In the genomic region with DNA sequence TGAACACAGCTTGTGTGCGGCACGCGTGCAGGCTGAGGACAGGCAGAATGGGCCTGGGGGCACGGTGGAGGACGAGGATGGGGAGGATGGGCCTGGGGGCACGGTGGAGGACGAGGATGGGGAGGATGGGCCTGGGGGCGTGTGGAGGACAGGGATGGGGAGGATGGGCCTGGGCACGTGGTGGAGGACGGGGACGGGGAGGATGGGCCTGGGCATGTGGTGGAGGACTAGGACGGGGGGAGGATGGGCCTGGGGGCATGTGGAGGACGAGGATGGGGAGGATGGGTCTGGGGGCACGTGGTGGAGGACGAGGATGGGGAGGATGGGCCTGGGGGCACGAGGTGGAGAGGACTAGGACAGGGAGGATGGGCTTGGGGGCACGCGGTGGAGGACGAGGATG, we compare ENCODE assay signal across 19 cellular contexts. TPM values are rescaled to one million over a fixed set of nuclear protein-coding genes. Genes with fewer than 3 reads are reported as not detected.
DNase-seq lines count a peak whose midpoint lies in the region; ATAC-seq and TF ChIP-seq lines count a peak whose summit lies in the region.
"Had no signal": no experiment of that assay in that cellular context is flagged by ENCODE, and none has a peak within 500 bp of the region (broad histone marks: within the 10 kb centered on the region; RNA-seq: fewer than 3 reads in every experiment).

No MANE protein-coding gene starts in this region.

- ATAC-seq in Right ventricle myocardium superior (ENCODE audit: poor library complexity) (no peak), gastrocnemius medialis (no peak)
- no peak for ATAC-seq in effector memory CD8-positive, alpha-beta T cell (replicated peaks)

- H3K9me3 ChIP-seq in right atrium auricular region: no peaks in the 10 kb centered on the region
- H3K9me3 ChIP-seq in tibial nerve: no peaks in the 10 kb centered on the region
- no peaks in the 10 kb centered on the region for H3K9me3 ChIP-seq in gastrocnemius medialis
- H3K9me3 ChIP-seq: BE2C, MG63 had no signal

- TF ChIP-seq CTCF in right atrium auricular region (IDR thresholded peaks at IDR 0.05) (no peak), tibial nerve (IDR thresholded peaks at IDR 0.05) (no peak), gastrocnemius medialis (IDR thresholded peaks at IDR 0.05 in 4 of 5, conservative IDR thresholded peaks at IDR 0.05 in 1 of 5) (no peak)

- TF ChIP-seq POLR2A in tibial nerve (IDR thresholded peaks at IDR 0.05) (no peak), gastrocnemius medialis (IDR thresholded peaks at IDR 0.05) (no peak)

- TF ChIP-seq EP300 in tibial nerve (IDR thresholded peaks at IDR 0.05): no peak

- H3K36me3 ChIP-seq in right atrium auricular region (peaks cover 25% of the 10 kb centered on the region), tibial nerve (peaks cover 0 to 60% (median 20%) of the 10 kb centered on the region in 3 donors), gastrocnemius medialis (peaks cover 0 to 20% of the 10 kb centered on the region in 2 donors)

- peaks cover 54% of the 10 kb centered on the region for H3K36me3 Mint-ChIP-seq in activated CD4-positive, alpha-beta T cell treated with anti-CD3 and anti-CD28 coated beads, Interleukin-2, amount 10 ng/mL, durations not matched to agents 24 days and 14 days (ENCODE audit: low read depth)
- peaks cover 47% of the 10 kb centered on the region for H3K36me3 Mint-ChIP-seq in effector memory CD8-positive, alpha-beta T cell (ENCODE audit: insufficient read depth)

- in situ Hi-C loops in gastrocnemius medialis (cut with MboI; ENCODE audit: low sequenced_read_pairs in 4 of 4): no loop called here

- H3K4me3 ChIP-seq in right atrium auricular region (no peak overlapping the region), tibial nerve (no peak overlapping the region), gastrocnemius medialis (no peak overlapping the region)
- H3K4me3 ChIP-seq: MG63 had no signal

- peak overlapping the region; percentile 60 for H3K27ac Mint-ChIP-seq in activated CD4-positive, alpha-beta T cell treated with anti-CD3 and anti-CD28 coated beads, Interleukin-2, amount 10 ng/mL, durations not matched to agents 24 days and 14 days
- peak overlapping the region; percentile 35 to 54 for H3K27ac Mint-ChIP-seq in effector memory CD8-positive, alpha-beta T cell
- H3K27ac Mint-ChIP-seq: CD4-positive, alpha-beta T cell had no signal

- H3K27me3 ChIP-seq in right atrium auricular region (no peaks in the 10 kb centered on the region), tibial nerve (no peaks in the 10 kb centered on the region), gastrocnemius medialis (no peaks in the 10 kb centered on the region)
- H3K27me3 ChIP-seq: BE2C, MG63 had no signal

- no peak overlapping the region for H3K4me3 Mint-ChIP-seq in activated CD4-positive, alpha-beta T cell treated with anti-CD3 and anti-CD28 coated beads, Interleukin-2, amount 10 ng/mL, durations not matched to agents 24 days and 14 days
- no peak overlapping the region for H3K4me3 Mint-ChIP-seq in effector memory CD8-positive, alpha-beta T cell
- H3K4me3 Mint-ChIP-seq: CD4-positive, alpha-beta T cell had no signal

- H3K4me1 Mint-ChIP-seq in activated CD4-positive, alpha-beta T cell treated with anti-CD3 and anti-CD28 coated beads, Interleukin-2, amount 10 ng/mL, durations not matched to agents 24 days and 14 days: no peaks in the 10 kb centered on the region
- H3K4me1 Mint-ChIP-seq in effector memory CD8-positive, alpha-beta T cell (ENCODE audit: low read depth in 2 of 2): peaks cover 3 to 4% of the 10 kb centered on the region in 2 donors

- no peak for DNase-seq in activated CD4-positive, alpha-beta T cell treated with anti-CD3 and anti-CD28 coated beads, Interleukin-2, amount 10 ng/mL, durations not matched to agents 24 days and 14 days
- DNase-seq in activated CD4-positive, alpha-beta T cell treated with anti-CD3 and anti-CD28 coated beads for 4 hours: no peak
- DNase-seq in right atrium auricular region (ENCODE audit: low spot score) (no peak), Right ventricle myocardium superior (no peak), tibial nerve (ENCODE audit: low spot score in 2 of 2) (no peak), gastrocnemius medialis (no peak), NCI-H1417 (lab: John Stamatoyannopoulos, UW) (no peak)
- no peak for DNase-seq in effector memory CD8-positive, alpha-beta T cell
- DNase-seq: 8988T; BE2C; CD4-positive, alpha-beta T cell; EL; H7; Karpas-422; MG63; NCI-H1105; NCI-H1694 treated with DMSO at 0.1 percent for 48 hours; NCI-H226; NCI-H524 treated with DMSO at 0.1 percent for 48 hours had no signal

- H3K4me1 ChIP-seq in right atrium auricular region (peaks cover 0 to 43% of the 10 kb centered on the region in 2 donors), tibial nerve (peaks cover 0 to 14% (median 2%) of the 10 kb centered on the region in 4 donors), gastrocnemius medialis (peaks cover 12 to 33% of the 10 kb centered on the region in 2 donors)

- intact Hi-C loops in activated CD4-positive, alpha-beta T cell treated with anti-CD3 and anti-CD28 coated beads, Interleukin-2, amount 10 ng/mL, durations not matched to agents 24 days and 14 days (cut with micrococcal nuclease): no loop called here
- intact Hi-C loops in Right ventricle myocardium superior (cut with DNase I) (no loop called here), gastrocnemius medialis (cut with DNase I; ENCODE audit: low total_unique reads) (no loop called here)

- H3K9me3 Mint-ChIP-seq in activated CD4-positive, alpha-beta T cell treated with anti-CD3 and anti-CD28 coated beads, Interleukin-2, amount 10 ng/mL, durations not matched to agents 24 days and 14 days: no peaks in the 10 kb centered on the region
- no peaks in the 10 kb centered on the region for H3K9me3 Mint-ChIP-seq in effector memory CD8-positive, alpha-beta T cell
- H3K9me3 Mint-ChIP-seq: CD4-positive, alpha-beta T cell had no signal

- H3K27me3 Mint-ChIP-seq in activated CD4-positive, alpha-beta T cell treated with anti-CD3 and anti-CD28 coated beads, Interleukin-2, amount 10 ng/mL, durations not matched to agents 24 days and 14 days: no peaks in the 10 kb centered on the region
- no peaks in the 10 kb centered on the region for H3K27me3 Mint-ChIP-seq in effector memory CD8-positive, alpha-beta T cell
- H3K27me3 Mint-ChIP-seq: CD4-positive, alpha-beta T cell had no signal

- WGBS in tibial nerve, 2 donors: 72 to 77% methylated on average over 19 of the region's 19 CpGs

- H3K27ac ChIP-seq in right atrium auricular region (peak overlapping the region; percentile 72), tibial nerve (peak overlapping the region in 3 of 4 donors; percentile 2 to 38 (median 15)), gastrocnemius medialis (no peak overlapping the region)

RNA-seq across cellular contexts. Expression of a gene that starts 22.0 kb away (rescaled TPM):
- total RNA-seq in activated CD4-positive, alpha-beta T cell treated with anti-CD3 and anti-CD28 coated beads, Interleukin-2, amount 10 ng/mL, durations not matched to agents 24 days and 14 days: 92.7 and 93.6 TPM in 2 replicates
- total RNA-seq in right atrium auricular region (100 to 1,000 TPM; 203 to 233 TPM), Right ventricle myocardium superior (142 TPM), tibial nerve (100 to 1,000 TPM; 138 to 227 (median 193) TPM), gastrocnemius medialis (100 to 1,000 TPM; 329 to 469 (median 435) TPM)

RNA-seq across cellular contexts. Expression of a gene that starts 22.5 kb away (rescaled TPM):
- 0.69 and 1.7 TPM in 2 replicates for total RNA-seq in activated CD4-positive, alpha-beta T cell treated with anti-CD3 and anti-CD28 coated beads, Interleukin-2, amount 10 ng/mL, durations not matched to agents 24 days and 14 days
- total RNA-seq in right atrium auricular region: not detected
- 1.1 TPM for total RNA-seq in Right ventricle myocardium superior
- total RNA-seq in tibial nerve: 1 to 10 TPM in 2 of 4 donors, not detected in 2; 3.3 to 5.1 TPM
- total RNA-seq in gastrocnemius medialis: 1 to 10 TPM in 2 of 4 donors, not detected in 2; 1.7 to 5.2 TPM
- total RNA-seq: CD4-positive, alpha-beta T cell; H7 had no signal

RNA-seq across cellular contexts. Expression of a gene that starts 29.5 kb away (rescaled TPM):
- 1.3 and 2.3 TPM in 2 replicates for total RNA-seq in activated CD4-positive, alpha-beta T cell treated with anti-CD3 and anti-CD28 coated beads, Interleukin-2, amount 10 ng/mL, durations not matched to agents 24 days and 14 days
- total RNA-seq in right atrium auricular region (10 to 100 TPM; 10.8 to 11.3 TPM), Right ventricle myocardium superior (2.1 TPM), tibial nerve (10 to 100 TPM in 2 of 4 donors, 1 to 10 TPM in 2; 2.4 to 16.8 (median 7.8) TPM), gastrocnemius medialis (not detected)

RNA-seq across cellular contexts. Expression of a gene that starts 36.2 kb away (rescaled TPM):
- total RNA-seq in activated CD4-positive, alpha-beta T cell treated with anti-CD3 and anti-CD28 coated beads, Interleukin-2, amount 10 ng/mL, durations not matched to agents 24 days and 14 days: 61.6 and 66.6 TPM in 2 replicates
- total RNA-seq in right atrium auricular region: 1 to 10 TPM; 1.9 to 4.1 TPM
- 9.1 TPM for total RNA-seq in Right ventricle myocardium superior
- 10 to 100 TPM in 3 of 4 donors, 1 to 10 TPM in 1; 5.0 to 10.8 (median 10.6) TPM for total RNA-seq in tibial nerve
- total RNA-seq in gastrocnemius medialis: 1 to 10 TPM; 3.5 to 6.6 (median 4.8) TPM

RNA-seq across cellular contexts. Expression of a gene that starts 54.8 kb away (rescaled TPM):
- total RNA-seq in activated CD4-positive, alpha-beta T cell treated with anti-CD3 and anti-CD28 coated beads, Interleukin-2, amount 10 ng/mL, durations not matched to agents 24 days and 14 days: not detected in 2 replicates
- 1,000 to 10,000 TPM; 1,799 to 2,426 TPM for total RNA-seq in right atrium auricular region
- 6,152 TPM for total RNA-seq in Right ventricle myocardium superior
- total RNA-seq in tibial nerve: 1,000 to 10,000 TPM; 1,059 to 8,972 (median 6,550) TPM
- total RNA-seq in gastrocnemius medialis: 10 to 100 TPM in 3 of 4 donors, 1 to 10 TPM in 1; 2.3 to 35.2 (median 27.0) TPM

Comparison
In these comparisons a context has a peak if more than half of its experiments do, and no peak if none do; other contexts are left out.
1. H3K27ac ChIP-seq: peak in right atrium auricular region (2 of 2) and tibial nerve (3 of 4); none in gastrocnemius medialis (0 of 4).